In the genomic region with DNA sequence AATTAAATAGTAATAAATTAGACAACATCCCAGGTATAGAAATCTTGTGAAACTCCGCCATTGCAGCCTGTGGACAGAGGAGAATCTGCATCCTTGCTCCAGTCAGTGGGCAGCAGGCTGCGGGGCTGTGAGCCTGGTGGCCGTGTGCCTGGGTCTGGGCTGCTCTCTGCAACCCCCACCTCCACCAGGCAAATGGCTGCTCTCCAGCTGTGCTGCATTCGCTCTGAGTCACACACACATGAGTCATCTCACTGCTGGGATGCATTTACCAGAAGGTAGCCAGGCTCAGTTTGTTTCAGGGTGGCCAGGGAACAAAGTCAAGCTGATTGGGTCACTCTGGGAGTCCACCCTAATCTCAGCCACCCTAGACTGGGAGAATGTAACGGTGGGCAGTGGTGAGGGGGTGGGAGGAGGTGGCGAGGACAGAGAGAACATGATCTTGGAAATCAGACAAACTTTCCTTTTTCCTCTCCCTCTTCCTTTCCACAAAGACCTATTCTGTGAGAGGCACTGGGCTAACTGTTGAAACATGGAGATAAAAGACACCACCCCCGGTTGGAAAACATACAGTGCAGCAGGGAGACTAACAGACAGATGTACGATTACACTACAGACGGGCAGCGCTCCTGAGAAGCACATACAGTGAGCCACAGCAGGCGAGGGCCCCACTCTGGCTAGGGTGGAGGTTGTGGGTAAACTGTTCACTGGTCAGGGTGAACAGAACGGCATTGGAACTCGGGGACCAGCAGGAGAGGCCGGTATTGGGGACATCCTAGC, we compare ENCODE assay signal across 7 cellular contexts. TPM values are rescaled to one million over a fixed set of nuclear protein-coding genes. Genes with fewer than 3 reads are reported as not detected.
DNase-seq lines count a peak whose midpoint lies in the region; ATAC-seq and TF ChIP-seq lines count a peak whose summit lies in the region.

No MANE protein-coding gene starts in this region.

- H3K4me2 ChIP-seq in HCT116 (ENCODE audit: low read length), result peak overlapping the region; percentile 73

- no peaks in the 10 kb centered on the region for H4K20me1 ChIP-seq in HCT116 (ENCODE audit: insufficient read depth)

- peaks cover 0 to 4% of the 10 kb centered on the region in 2 experiments; a peak in 1 of 4 replicates for H3K36me3 ChIP-seq in HCT116 (ENCODE audit: control insufficient read depth in 1 of 2, insufficient read depth in 2 of 2, low read length in 2 of 2)

- RAD21 ChIA-PET in HCT116 (lab: Charles Lee; ENCODE audit: low non-redundant PET in 1 of 2, low total read pairs in 2 of 2, uncharacterized antibody in 2 of 2, unreplicated experiment in 2 of 2), result no interaction called here

- CTCF ChIA-PET in HCT116 (lab: Charles Lee), result interaction anchor here (1.1 kb wide), 1 partner anchor 80 kb away, joined by 3 read pairs; no protein-coding TSS in a partner anchor

- no peak overlapping the region for H2AFZ ChIP-seq in HCT116 (ENCODE audit: low read depth, low read length, poor library complexity, severe bottlenecking)

- no peaks in the 10 kb centered on the region for H3K27me3 ChIP-seq in HCT116 (ENCODE audit: insufficient read depth, low read length)
- no peaks in the 10 kb centered on the region for H3K27me3 ChIP-seq in right cardiac atrium (ENCODE audit: control insufficient read depth, insufficient read depth)

- intact Hi-C loops in HCT116 (cut with micrococcal nuclease), result loop anchor here (1.0 to 10.0 kb wide), 2 partner anchors 13 to 233 kb away; a partner anchor contains a TSS
- intact Hi-C loops in right cardiac atrium (cut with DNase I), result no loop called here

- H3K27ac ChIP-seq in HCT116 (ENCODE audit: low read depth, low read length) (peak overlapping the region; percentile 73), right cardiac atrium (ENCODE audit: low read length) (peak overlapping the region; percentile 73)

- TF ChIP-seq POLR2A in HCT116 (IDR thresholded peaks at IDR 0.05; ENCODE audit: borderline replicate concordance, extremely low read depth, insufficient read depth, insufficient read length) (no peak), NB4 (IDR thresholded peaks at IDR 0.05; ENCODE audit: extremely low read depth, insufficient read length) (no peak)

- peaks cover 5% of the 10 kb centered on the region; the same call in 1 of the 2 replicates for H3K79me2 ChIP-seq in HCT116 (ENCODE audit: insufficient read depth, low read length)

- H3K9me3 ChIP-seq in HCT116 (ENCODE audit: control insufficient read depth in 1 of 2, insufficient read depth in 1 of 2, low read depth in 1 of 2, low read length in 2 of 2), result no peaks in the 10 kb centered on the region
- H3K9me3 ChIP-seq in right cardiac atrium (ENCODE audit: control insufficient read depth, low read length), result no peaks in the 10 kb centered on the region

- TF ChIP-seq CTCF in HCT116 (IDR thresholded peaks at IDR 0.05 in 2 of 3, conservative IDR thresholded peaks at IDR 0.05 in 1 of 3; ENCODE audit: borderline replicate concordance in 1 of 3, insufficient read depth in 1 of 3, low read depth in 2 of 3, low read length in 2 of 3) (no peak), NB4 (IDR thresholded peaks at IDR 0.05; ENCODE audit: low read depth, low read length) (no peak), retinal pigment epithelial cell (conservative IDR thresholded peaks at IDR 0.05; ENCODE audit: low read depth, low read length) (no peak)

- BruUV-seq in HCT116 (replicated peaks; lab: Mats Ljungman, UMichigan), result no TSS peak

- H3K9ac ChIP-seq in HCT116 (ENCODE audit: low read length), result peak overlapping the region; percentile 59

- WGBS in right cardiac atrium, result 33% methylated on average over 14 of the region's 14 CpGs

- peak; percentile 80 for DNase-seq in HCT116 (ENCODE audit: low read depth, low spot score)
- peak; percentile 87 for DNase-seq in NB4 (ENCODE audit: low read depth)
- DNase-seq in amniotic epithelial cell (ENCODE audit: low read depth), result peak; percentile 94
- peak; percentile 90 to 94 (median 92) for DNase-seq in right cardiac atrium
- peak; percentile 93 for DNase-seq in retinal pigment epithelial cell (ENCODE audit: low read depth)

- peak overlapping the region in 1 of 2 experiments; percentile 36; a peak in 3 of 4 replicates for H3K4me3 ChIP-seq in HCT116 (replicated peaks in 1 of 2; ENCODE audit: low read depth in 1 of 2, low read length in 2 of 2)
- no peak overlapping the region for H3K4me3 ChIP-seq in NB4 (ENCODE audit: low read depth, low read length)
- H3K4me3 ChIP-seq in right cardiac atrium (ENCODE audit: low read length), result no peak overlapping the region
- no peak overlapping the region for H3K4me3 ChIP-seq in retinal pigment epithelial cell (ENCODE audit: low read length)

- peak; percentile 31; the same call in 1 of the 2 replicates for TF ChIP-seq RAD21 in HCT116 (IDR thresholded peaks at IDR 0.05; ENCODE audit: low read depth)

- ATAC-seq in GM18502 (IDR thresholded peaks at IDR 0.05; ENCODE audit: poor library complexity, unreplicated experiment) (peak; percentile 97), HCT116 (peak; percentile 89), right cardiac atrium (peak; percentile 91 to 92), GM19324 (IDR thresholded peaks at IDR 0.05; ENCODE audit: low FRiP score, unreplicated experiment) (no peak)

- POLR2A ChIA-PET in HCT116 (lab: Charles Lee), result interaction anchor here (1.0 kb wide), 1 partner anchor 13 kb away, joined by 3 read pairs; no protein-coding TSS in a partner anchor

- 0 out of 2 replicates have a peak, but pooled peaks cover 2% of the 10 kb centered on the region for H3K9me2 ChIP-seq in HCT116 (ENCODE audit: insufficient read depth)

- H3K4me1 ChIP-seq in HCT116 (ENCODE audit: control insufficient read depth in 1 of 2, insufficient read depth in 2 of 2, low read length in 2 of 2), result peaks cover 55 to 73% of the 10 kb centered on the region in 2 experiments
- H3K4me1 ChIP-seq in right cardiac atrium (ENCODE audit: control insufficient read depth, insufficient read depth, low read length), result peaks cover 14% of the 10 kb centered on the region

TF ChIP-seq in HCT116, 20 proteins besides CTCF, POLR2A, EP300 and RAD21 (continues in another document):
- TF ChIP-seq SP1 (IDR thresholded peaks at IDR 0.05; ENCODE audit: low read depth) (peak; percentile 91), SIN3A (IDR thresholded peaks at IDR 0.05; ENCODE audit: low read depth) (no peak), SRF (IDR thresholded peaks at IDR 0.05; ENCODE audit: low read depth) (peak; percentile 76; the same call in 1 of the 2 replicates), POLR2AphosphoS5 (IDR thresholded peaks at IDR 0.05; ENCODE audit: low read depth, low read length) (peak; percentile 74), YY1 (IDR thresholded peaks at IDR 0.05; ENCODE audit: extremely low read depth, insufficient replicate concordance, low read depth, low read length) (peak; percentile 85), TCF7L2 (IDR thresholded peaks at IDR 0.05; ENCODE audit: borderline replicate concordance, extremely low read depth, insufficient read depth, insufficient read length) (peak; percentile 60), ZNF274 (IDR thresholded peaks at IDR 0.05; ENCODE audit: low read depth, low read length) (no peak), ELF1 (IDR thresholded peaks at IDR 0.05; ENCODE audit: borderline replicate concordance, low read depth) (no peak), FOSL1 (IDR thresholded peaks at IDR 0.05; ENCODE audit: low read depth) (peak; percentile 99), CBX3 (IDR thresholded peaks at IDR 0.05; ENCODE audit: low read depth) (peak; percentile 90), JUND (IDR thresholded peaks at IDR 0.05) (peak; percentile 99)
- TF ChIP-seq, protein P1, sequence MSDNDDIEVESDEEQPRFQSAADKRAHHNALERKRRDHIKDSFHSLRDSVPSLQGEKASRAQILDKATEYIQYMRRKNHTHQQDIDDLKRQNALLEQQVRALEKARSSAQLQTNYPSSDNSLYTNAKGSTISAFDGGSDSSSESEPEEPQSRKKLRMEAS (IDR thresholded peaks at IDR 0.05), result peak; percentile 70
- TF ChIP-seq, protein P2, sequence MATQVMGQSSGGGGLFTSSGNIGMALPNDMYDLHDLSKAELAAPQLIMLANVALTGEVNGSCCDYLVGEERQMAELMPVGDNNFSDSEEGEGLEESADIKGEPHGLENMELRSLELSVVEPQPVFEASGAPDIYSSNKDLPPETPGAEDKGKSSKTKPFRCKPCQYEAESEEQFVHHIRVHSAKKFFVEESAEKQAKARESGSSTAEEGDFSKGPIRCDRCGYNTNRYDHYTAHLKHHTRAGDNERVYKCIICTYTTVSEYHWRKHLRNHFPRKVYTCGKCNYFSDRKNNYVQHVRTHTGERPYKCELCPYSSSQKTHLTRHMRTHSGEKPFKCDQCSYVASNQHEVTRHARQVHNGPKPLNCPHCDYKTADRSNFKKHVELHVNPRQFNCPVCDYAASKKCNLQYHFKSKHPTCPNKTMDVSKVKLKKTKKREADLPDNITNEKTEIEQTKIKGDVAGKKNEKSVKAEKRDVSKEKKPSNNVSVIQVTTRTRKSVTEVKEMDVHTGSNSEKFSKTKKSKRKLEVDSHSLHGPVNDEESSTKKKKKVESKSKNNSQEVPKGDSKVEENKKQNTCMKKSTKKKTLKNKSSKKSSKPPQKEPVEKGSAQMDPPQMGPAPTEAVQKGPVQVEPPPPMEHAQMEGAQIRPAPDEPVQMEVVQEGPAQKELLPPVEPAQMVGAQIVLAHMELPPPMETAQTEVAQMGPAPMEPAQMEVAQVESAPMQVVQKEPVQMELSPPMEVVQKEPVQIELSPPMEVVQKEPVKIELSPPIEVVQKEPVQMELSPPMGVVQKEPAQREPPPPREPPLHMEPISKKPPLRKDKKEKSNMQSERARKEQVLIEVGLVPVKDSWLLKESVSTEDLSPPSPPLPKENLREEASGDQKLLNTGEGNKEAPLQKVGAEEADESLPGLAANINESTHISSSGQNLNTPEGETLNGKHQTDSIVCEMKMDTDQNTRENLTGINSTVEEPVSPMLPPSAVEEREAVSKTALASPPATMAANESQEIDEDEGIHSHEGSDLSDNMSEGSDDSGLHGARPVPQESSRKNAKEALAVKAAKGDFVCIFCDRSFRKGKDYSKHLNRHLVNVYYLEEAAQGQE (IDR thresholded peaks at IDR 0.05; ENCODE audit: low read depth), result no peak

RNA-seq across cellular contexts. Expression of a gene that starts 59.2 kb away (rescaled TPM):
- total RNA-seq in HCT116 (2021; ENCODE audit: unreplicated experiment) (21.3 TPM), right cardiac atrium (10 to 100 TPM; 14.5 to 18.2 (median 15.2) TPM)
- 9.5 and 10.8 TPM in 2 replicates for polyA plus RNA-seq in HCT116 (2012)
- 7.1 TPM for polyA plus RNA-seq in right cardiac atrium
